Comparison of ENCODE assay signal across 12 cellular contexts in the genomic region with DNA sequence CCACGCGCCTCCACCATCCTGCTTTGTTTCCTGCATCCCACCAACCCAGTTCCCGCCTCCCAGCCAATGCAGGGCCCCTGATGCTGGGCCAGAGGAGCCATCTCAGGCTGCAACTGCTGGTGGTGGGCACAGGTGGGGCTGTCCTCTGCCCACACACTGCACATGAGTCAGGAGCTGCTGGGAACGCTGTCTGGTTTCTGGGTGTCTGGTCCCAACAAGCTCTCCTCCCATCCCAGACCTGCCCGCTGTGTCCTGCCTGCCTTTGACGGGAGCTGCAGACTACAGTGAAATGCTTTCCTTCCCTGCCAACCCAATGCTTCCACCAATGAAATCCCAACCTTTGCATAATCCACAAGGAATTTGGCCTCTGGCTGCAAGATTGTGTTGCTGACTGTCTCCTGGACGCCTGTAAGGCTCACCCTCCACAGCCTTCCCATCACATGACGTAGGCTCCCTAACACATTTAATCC.
A peak's percentile ranks its signal among the peaks of the same experiment; 100 is the strongest.
DNase-seq lines count a peak whose midpoint lies in the region; ATAC-seq and TF ChIP-seq lines count a peak whose summit lies in the region.
"Had no signal": no experiment of that assay in that cellular context is flagged by ENCODE, and none has a peak within 500 bp of the region (broad histone marks: within the 10 kb centered on the region; RNA-seq: fewer than 3 reads in every experiment).

No MANE protein-coding gene starts in this region.

- TF ChIP-seq EP300 in sigmoid colon (IDR thresholded peaks at IDR 0.05): no peak

- WGBS in sigmoid colon, 2 donors: 86 to 93% methylated on average over 8 of the region's 8 CpGs

- H3K9me3 ChIP-seq in adipocyte (ENCODE audit: control insufficient read depth, low read length) (peaks cover 7% of the 10 kb centered on the region), sigmoid colon (no peaks in the 10 kb centered on the region)

- no peak overlapping the region for H3K4me3 ChIP-seq in adipocyte (ENCODE audit: low read length)
- no peak overlapping the region for H3K4me3 ChIP-seq in sigmoid colon

- peak; percentile 64 for DNase-seq in GM04504 (ENCODE audit: low read depth)
- peak; percentile 69 for DNase-seq in adipocyte (ENCODE audit: low read depth)
- peak; percentile 58 for DNase-seq in iris pigment epithelial cell (ENCODE audit: low read depth)
- DNase-seq in sigmoid colon: peak; percentile 63
- no peak for DNase-seq in NCI-H2171 (lab: John Stamatoyannopoulos, UW)
- DNase-seq in NOMO-1 treated with DMSO at 0.1 percent for 48 hours (lab: John Stamatoyannopoulos, UW; ENCODE audit: unreplicated experiment): no peak
- DNase-seq: activated CD4-positive, alpha-beta T cell treated with anti-CD3 and anti-CD28 coated beads for 36 hours; activated gamma-delta T cell; NCI-H1105 treated with DMSO at 0.1 percent for 48 hours; NCI-H69; stimulated activated CD8-positive, alpha-beta memory T cell treated with anti-CD3 and anti-CD28 coated beads, Interleukin-4, amount 100 ng/mL, for 48 hours had no signal

- peak overlapping the region; percentile 35 for H3K9ac ChIP-seq in adipocyte (ENCODE audit: low read length)

- H3K27me3 ChIP-seq in adipocyte (replicated peaks; ENCODE audit: control insufficient read depth, insufficient read depth, low read length) (no peaks in the 10 kb centered on the region), sigmoid colon (no peaks in the 10 kb centered on the region)

- no peak for TF ChIP-seq POLR2A in sigmoid colon (IDR thresholded peaks at IDR 0.05)

- peaks cover 14% of the 10 kb centered on the region for H3K4me1 ChIP-seq in adipocyte (ENCODE audit: control insufficient read depth, insufficient read depth, low read length)
- H3K4me1 ChIP-seq in sigmoid colon: no peaks in the 10 kb centered on the region

- TF ChIP-seq CTCF in sigmoid colon (IDR thresholded peaks at IDR 0.05): no peak

- H3K27ac ChIP-seq in sigmoid colon: no peak overlapping the region

- no peak for ATAC-seq in GM21367 (IDR thresholded peaks at IDR 0.05; ENCODE audit: unreplicated experiment)
- ATAC-seq: activated CD4-positive, alpha-beta T cell treated with anti-CD3 and anti-CD28 coated beads for 36 hours had no signal

- H3K36me3 ChIP-seq in adipocyte (ENCODE audit: control insufficient read depth, insufficient read depth, low read length, severe bottlenecking): no peaks in the 10 kb centered on the region
- H3K36me3 ChIP-seq in sigmoid colon: no peaks in the 10 kb centered on the region

- intact Hi-C loops in sigmoid colon (cut with DNase I): no loop called here

Comparison
In these comparisons a context has a peak if more than half of its experiments do, and no peak if none do; other contexts are left out.
1. DNase-seq: peak in GM04504 (single experiment), adipocyte (single experiment), iris pigment epithelial cell (single experiment) and sigmoid colon (single experiment); none in NCI-H2171 (single experiment) and NOMO-1 treated with DMSO at 0.1 percent for 48 hours (single experiment).